14 cellular contexts compared by ENCODE assay signal in the genomic region with DNA sequence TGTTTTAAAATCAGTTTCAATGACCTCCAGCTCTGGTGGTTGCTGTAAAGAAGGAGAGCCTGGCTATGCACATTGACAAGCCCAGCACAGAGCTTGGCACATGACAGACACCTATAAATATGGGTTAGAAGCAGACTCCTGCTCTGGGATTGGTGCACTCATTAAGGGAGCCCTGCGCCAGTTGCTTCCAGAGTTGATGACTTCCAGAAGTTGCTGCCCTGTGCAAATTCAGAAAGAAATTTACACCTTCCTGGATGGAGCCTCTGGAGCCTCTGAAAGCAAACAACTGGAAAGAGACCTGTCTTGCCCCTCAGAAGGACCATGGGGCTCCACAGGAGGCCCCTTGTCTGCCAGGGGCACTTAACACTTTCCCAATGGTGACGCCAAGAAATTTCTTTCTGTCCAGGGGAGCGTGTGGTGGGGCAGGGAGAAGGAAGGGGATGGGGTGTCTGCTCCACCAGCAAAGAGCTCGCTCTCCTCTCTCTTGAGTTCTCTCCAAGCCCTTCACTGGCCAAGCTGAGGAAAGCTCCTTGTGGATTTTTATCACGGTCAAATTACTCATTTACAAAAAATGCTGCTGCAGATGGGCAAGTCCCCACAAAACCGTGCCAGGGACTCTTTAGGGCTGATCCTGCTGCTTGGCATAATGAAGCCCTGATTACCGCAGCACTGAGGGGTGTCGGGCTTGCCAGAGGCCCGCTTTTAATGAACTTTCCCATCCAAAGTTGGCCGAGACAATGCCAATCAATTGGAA.
A peak's percentile ranks its signal among the peaks of the same experiment; 100 is the strongest.
DNase-seq lines count a peak whose midpoint lies in the region; ATAC-seq, FAIRE-seq and TF ChIP-seq lines count a peak whose summit lies in the region.
"Had no signal": no experiment of that assay in that cellular context is flagged by ENCODE, and none has a peak within 500 bp of the region (broad histone marks: within the 10 kb centered on the region; RNA-seq: fewer than 3 reads in every experiment).

No MANE protein-coding gene starts in this region.

- no peak overlapping the region for H3K27ac Mint-ChIP-seq in immature natural killer cell
- H3K27ac Mint-ChIP-seq: stimulated activated naive CD8-positive, alpha-beta T cell treated with anti-CD3 and anti-CD28 coated beads, Interleukin-15, Interleukin-2, amounts not matched to agents 100 ng/mL and 50 ng/mL, for 24 hours had no signal

- H3K36me3 ChIP-seq in pancreas, result no peaks in the 10 kb centered on the region

- no peaks in the 10 kb centered on the region for H3K4me1 Mint-ChIP-seq in immature natural killer cell

- peaks cover 3% of the 10 kb centered on the region in 3 donors for H3K27me3 Mint-ChIP-seq in immature natural killer cell (ENCODE audit: low read depth in 3 of 3)
- H3K27me3 Mint-ChIP-seq: stimulated activated naive CD8-positive, alpha-beta T cell treated with anti-CD3 and anti-CD28 coated beads, Interleukin-15, Interleukin-2, amounts not matched to agents 100 ng/mL and 50 ng/mL, for 24 hours had no signal

- DNase-seq in ELR (ENCODE audit: low read depth), result peak; percentile 43
- DNase-seq in NCI-H446 treated with DMSO at 0.1 percent for 48 hours (lab: John Stamatoyannopoulos, UW), result peak; percentile 77
- no peak for DNase-seq in pancreas
- DNase-seq in immature natural killer cell, result no peak
- no peak for DNase-seq in COLO668 (lab: John Stamatoyannopoulos, UW; ENCODE audit: unreplicated experiment)
- DNase-seq: activated CD8-positive, alpha-beta memory T cell treated with anti-CD3 and anti-CD28 coated beads, Interleukin-2, amount 50 U/mL, for 48 hours; erythroblast; NCI-H345; stimulated activated CD4-positive, alpha-beta T cell treated with anti-CD3 and anti-CD28 coated beads, Interleukin-1b, Interleukin-23, amount 100 ng/mL, for 48 hours had no signal

- peaks cover 0 to 3% (median 0%) of the 10 kb centered on the region in 6 donors for H3K9me3 Mint-ChIP-seq in immature natural killer cell
- H3K9me3 Mint-ChIP-seq: stimulated activated naive CD8-positive, alpha-beta T cell treated with anti-CD3 and anti-CD28 coated beads, Interleukin-15, Interleukin-2, amounts not matched to agents 100 ng/mL and 50 ng/mL, for 24 hours had no signal

- no peak for TF ChIP-seq CTCF in pancreas (IDR thresholded peaks at IDR 0.05)

- H3K36me3 Mint-ChIP-seq in immature natural killer cell, result no peaks in the 10 kb centered on the region

- H3K27me3 ChIP-seq in pancreas, result no peaks in the 10 kb centered on the region

- H3K4me1 ChIP-seq in pancreas, result no peaks in the 10 kb centered on the region

- intact Hi-C loops in pancreas (cut with DNase I), result no loop called here

- H3K4me3 Mint-ChIP-seq in immature natural killer cell, result no peak overlapping the region
- H3K4me3 Mint-ChIP-seq: stimulated activated naive CD8-positive, alpha-beta T cell treated with anti-CD3 and anti-CD28 coated beads, Interleukin-15, Interleukin-2, amounts not matched to agents 100 ng/mL and 50 ng/mL, for 24 hours had no signal

- WGBS in pancreas, 2 donors, result 43 to 48% methylated on average over 10 of the region's 10 CpGs

- H3K27ac ChIP-seq in pancreas, result no peak overlapping the region

- H3K4me3 ChIP-seq in pancreas, result no peak overlapping the region

- ATAC-seq in esophagus mucosa (peak; percentile 10), pancreas (peak in 3 of 4 donors; percentile 26 to 72 (median 56)), GM18502 (IDR thresholded peaks at IDR 0.05; ENCODE audit: poor library complexity, unreplicated experiment) (no peak), GM18868 (IDR thresholded peaks at IDR 0.05; ENCODE audit: unreplicated experiment) (no peak)

- no peak for FAIRE-seq in pancreas (lab: Jason Lieb, UNC)
- FAIRE-seq: GM12891 had no signal

- no peaks in the 10 kb centered on the region for H3K9me3 ChIP-seq in pancreas

Comparison
In these comparisons a context has a peak if more than half of its experiments do, and no peak if none do; other contexts are left out.
1. DNase-seq: peak in ELR (single experiment) and NCI-H446 treated with DMSO at 0.1 percent for 48 hours (single experiment); none in pancreas (0 of 6), immature natural killer cell (0 of 3) and COLO668 (single experiment).
2. ATAC-seq: peak in esophagus mucosa (single experiment) and pancreas (3 of 4); none in GM18502 (single experiment) and GM18868 (single experiment).